Comparison of ENCODE assay signal across 8 cellular contexts in the genomic region with DNA sequence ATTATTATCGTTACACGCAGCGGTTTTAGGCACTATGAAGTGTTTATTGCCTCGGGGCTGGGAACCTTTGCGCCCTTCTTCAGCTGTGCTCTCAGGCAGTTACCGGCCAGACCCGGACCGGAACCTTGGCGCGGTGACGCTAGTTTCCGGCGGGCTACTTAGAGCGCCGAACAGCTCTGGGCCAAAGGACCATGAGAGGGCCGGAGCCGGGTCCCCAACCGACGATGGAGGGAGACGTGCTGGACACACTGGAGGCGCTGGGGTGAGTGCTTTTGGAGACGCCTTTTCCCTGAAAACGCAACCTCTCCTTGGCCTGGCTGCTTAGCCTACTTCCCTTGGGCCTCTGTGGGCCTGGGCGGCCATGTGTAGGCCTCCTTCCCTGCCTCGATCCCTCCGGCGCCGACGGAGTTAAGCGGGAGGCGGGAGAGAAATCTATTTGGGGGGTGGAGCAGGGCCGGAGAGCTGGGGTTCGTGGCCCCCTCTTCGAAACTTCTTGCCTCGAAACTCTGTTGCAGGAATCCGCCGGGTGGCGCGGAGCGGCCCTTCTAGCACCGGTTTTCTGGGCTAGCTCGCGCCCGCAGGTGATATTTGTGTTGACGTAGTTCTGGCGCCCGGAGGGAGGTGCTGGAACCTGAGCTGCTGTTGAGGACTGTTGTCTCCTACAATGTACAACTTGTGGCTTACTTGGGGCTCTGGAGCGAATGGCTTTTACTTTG. TPM values are rescaled to one million over a fixed set of nuclear protein-coding genes. Genes with fewer than 3 reads are reported as not detected.
A peak's percentile ranks its signal among the peaks of the same experiment; 100 is the strongest.
DNase-seq lines count a peak whose midpoint lies in the region; ATAC-seq and TF ChIP-seq lines count a peak whose summit lies in the region.

A gene (plus strand): TSS at position 157 of the 716 bp plus-strand sequence. CDS start 35 bp downstream, at position 192.

- H3K27me3 Mint-ChIP-seq in T-helper 1 cell treated with Interleukin-12 subunit alpha and Interleukin-12 subunit beta and Interleukin-4 antibody, amounts not matched to agents 30 μg/mL and 1 μg/mL, for 36 hours (ENCODE audit: low read depth): peaks cover 27% of the 10 kb centered on the region

- TF ChIP-seq POLR2A in prostate gland (IDR thresholded peaks at IDR 0.05): no peak

- H3K4me1 Mint-ChIP-seq in T-helper 1 cell treated with Interleukin-12 subunit alpha and Interleukin-12 subunit beta and Interleukin-4 antibody, amounts not matched to agents 30 μg/mL and 1 μg/mL, for 36 hours (ENCODE audit: low read depth): peaks cover 28% of the 10 kb centered on the region

- no peaks in the 10 kb centered on the region for H3K27me3 ChIP-seq in left ventricle myocardium inferior (ENCODE audit: low read depth)
- no peaks in the 10 kb centered on the region for H3K27me3 ChIP-seq in prostate gland (replicated peaks; ENCODE audit: insufficient read depth)

- no peaks in the 10 kb centered on the region for H3K36me3 ChIP-seq in left ventricle myocardium inferior
- H3K36me3 ChIP-seq in prostate gland: no peaks in the 10 kb centered on the region

- H3K9me3 ChIP-seq in left ventricle myocardium inferior (replicated peaks): no peaks in the 10 kb centered on the region
- H3K9me3 ChIP-seq in prostate gland: no peaks in the 10 kb centered on the region

- no peaks in the 10 kb centered on the region for H3K9me3 Mint-ChIP-seq in T-helper 1 cell treated with Interleukin-12 subunit alpha and Interleukin-12 subunit beta and Interleukin-4 antibody, amounts not matched to agents 30 μg/mL and 1 μg/mL, for 36 hours

- H3K4me3 Mint-ChIP-seq in T-helper 1 cell treated with Interleukin-12 subunit alpha and Interleukin-12 subunit beta and Interleukin-4 antibody, amounts not matched to agents 30 μg/mL and 1 μg/mL, for 36 hours: peak within 1 kb of the TSS; percentile 95

- ATAC-seq in HG02763 (IDR thresholded peaks at IDR 0.05; ENCODE audit: unreplicated experiment): peak; percentile 93

- intact Hi-C loops in left ventricle myocardium inferior (cut with micrococcal nuclease): no loop called here
- intact Hi-C loops in prostate gland (cut with DNase I): no loop called here

- peak within 1 kb of the TSS; percentile 75 for H3K4me3 ChIP-seq in left ventricle myocardium inferior
- H3K4me3 ChIP-seq in prostate gland: peak within 1 kb of the TSS; percentile 71 to 73

- H3K27ac Mint-ChIP-seq in T-helper 1 cell treated with Interleukin-12 subunit alpha and Interleukin-12 subunit beta and Interleukin-4 antibody, amounts not matched to agents 30 μg/mL and 1 μg/mL, for 36 hours: peak within 1 kb of the TSS; percentile 96

- peaks cover 8% of the 10 kb centered on the region for H3K36me3 Mint-ChIP-seq in T-helper 1 cell treated with Interleukin-12 subunit alpha and Interleukin-12 subunit beta and Interleukin-4 antibody, amounts not matched to agents 30 μg/mL and 1 μg/mL, for 36 hours (ENCODE audit: low read depth)

- no peak for TF ChIP-seq CTCF in GM13976 (IDR thresholded peaks at IDR 0.05; ENCODE audit: borderline replicate concordance, control extremely low read depth, extremely low read depth, insufficient read depth, missing control alignments)
- TF ChIP-seq CTCF in left ventricle myocardium inferior (IDR thresholded peaks at IDR 0.05; ENCODE audit: borderline replicate concordance): no peak
- peak in 2 of 4 experiments; percentile 1 to 29 for TF ChIP-seq CTCF in prostate gland (IDR thresholded peaks at IDR 0.05)

- in situ Hi-C loops in GM13976 (cut with MboI; ENCODE audit: low sequenced_read_pairs, unreplicated experiment): no loop called here

- H3K27ac ChIP-seq in left ventricle myocardium inferior (replicated peaks): peak within 1 kb of the TSS; percentile 96
- peak within 1 kb of the TSS; percentile 92 to 93 for H3K27ac ChIP-seq in prostate gland

- DNase-seq in GM13976 (ENCODE audit: low spot score): peak; percentile 85
- peak; percentile 34 for DNase-seq in NCI-H1417 treated with DMSO at 0.1 percent for 48 hours (lab: John Stamatoyannopoulos, UW)
- DNase-seq in amygdala (lab: John Stamatoyannopoulos, UW): peak; percentile 41 to 93 (median 83)
- DNase-seq in left ventricle myocardium inferior: peak; percentile 89
- peak; percentile 78 for DNase-seq in prostate gland (ENCODE audit: low spot score)
- peak; percentile 91 for DNase-seq in ureter (ENCODE audit: low spot score)

- under 1% methylated on average over 48 of the region's 48 CpGs for WGBS in prostate gland

- peaks cover 33% of the 10 kb centered on the region for H3K4me1 ChIP-seq in left ventricle myocardium inferior
- H3K4me1 ChIP-seq in prostate gland (replicated peaks): peaks cover 2% of the 10 kb centered on the region

RNA-seq across cellular contexts. Expression of the gene that starts here (rescaled TPM):
- total RNA-seq in left ventricle myocardium inferior (28.7 TPM), prostate gland (10 to 100 TPM in 1 of 2 donors, 1 to 10 TPM in 1; 9.8 to 27.0 TPM), ureter (19.4 TPM)

Comparison
In these comparisons a context has a peak if more than half of its experiments do, and no peak if none do; other contexts are left out.
1. Peak in every context shown above with its lines: DNase-seq, ATAC-seq, H3K4me3 ChIP-seq and H3K27ac ChIP-seq.
2. DNase-seq: peak in every context shown above with its lines; median percentile 91 in ureter; 89 in left ventricle myocardium inferior; 85 in GM13976; 83 in amygdala; 78 in prostate gland; 34 in NCI-H1417 treated with DMSO at 0.1 percent for 48 hours.